In genomic region chr12:96263449-96263902, GRCh38 we compare ENCODE assay signal across 1 cellular context.
TF ChIP-seq lines count a peak whose summit lies in the region.

No MANE protein-coding gene starts in this region.

TF ChIP-seq in HepG2, 621 proteins besides CTCF, POLR2A, EP300 and RAD21 (continued from another document and continues in another):
- TF ChIP-seq PAXIP1 (CRISPR knock-in tag; conservative IDR thresholded peaks at IDR 0.05) (peak; percentile 88), ZBTB7A (CRISPR knock-in tag; IDR thresholded peaks at IDR 0.05) (no peak), NFRKB (IDR thresholded peaks at IDR 0.05) (no peak), ZNF253 (CRISPR knock-in tag; IDR thresholded peaks at IDR 0.05; ENCODE audit: borderline replicate concordance) (no peak), ZNF83 (CRISPR knock-in tag; IDR thresholded peaks at IDR 0.05; ENCODE audit: borderline replicate concordance) (no peak), CEBPB (IDR thresholded peaks at IDR 0.05; ENCODE audit: borderline replicate concordance, low read depth, low read length) (no peak), ZNF407 (CRISPR knock-in tag; IDR thresholded peaks at IDR 0.05; ENCODE audit: not compliant biosample characterization) (no peak), KAT8 (CRISPR knock-in tag; IDR thresholded peaks at IDR 0.05) (0 out of 2 replicates have a peak, but pooled peaks have one; percentile 39), ELF1 (CRISPR knock-in tag; IDR thresholded peaks at IDR 0.05) (no peak), TARDBP (CRISPR knock-in tag; IDR thresholded peaks at IDR 0.05) (peak; percentile 68; the same call in 1 of the 2 replicates), ZNF10 (CRISPR knock-in tag; IDR thresholded peaks at IDR 0.05; ENCODE audit: borderline replicate concordance, low read depth) (no peak), RXRA (CRISPR knock-in tag; IDR thresholded peaks at IDR 0.05) (peak; percentile 26; the same call in 1 of the 2 replicates), ERF (CRISPR knock-in tag; IDR thresholded peaks at IDR 0.05) (no peak; the same call in 1 of the 2 replicates), ZNF605 (CRISPR knock-in tag; IDR thresholded peaks at IDR 0.05) (0 out of 2 replicates have a peak, but pooled peaks have one; percentile 74), EED (CRISPR knock-in tag; IDR thresholded peaks at IDR 0.05) (no peak), SATB2 (CRISPR knock-in tag; IDR thresholded peaks at IDR 0.05) (no peak), ZNF619 (CRISPR knock-in tag; IDR thresholded peaks at IDR 0.05) (no peak), ZNF740 (CRISPR knock-in tag; IDR thresholded peaks at IDR 0.05) (no peak), ATF5 (CRISPR knock-in tag; IDR thresholded peaks at IDR 0.05; ENCODE audit: low read depth) (no peak), ZNF280D (CRISPR knock-in tag; IDR thresholded peaks at IDR 0.05) (no peak), HNRNPL (IDR thresholded peaks at IDR 0.05; ENCODE audit: low read depth, low read length) (no peak), PHB2 (IDR thresholded peaks at IDR 0.05; ENCODE audit: partially characterized antibody) (no peak), ELF3 (CRISPR knock-in tag; IDR thresholded peaks at IDR 0.05) (peak; percentile 85), PRPF4 (IDR thresholded peaks at IDR 0.05; ENCODE audit: low read depth, low read length, poor library complexity, severe bottlenecking) (no peak), POLR2AphosphoS5 (IDR thresholded peaks at IDR 0.05; ENCODE audit: low read depth, low read length) (no peak), PLSCR1 (CRISPR knock-in tag; IDR thresholded peaks at IDR 0.05; ENCODE audit: borderline replicate concordance) (no peak), ZC3H13 (CRISPR knock-in tag; IDR thresholded peaks at IDR 0.05) (no peak), MXD4 (CRISPR knock-in tag; IDR thresholded peaks at IDR 0.05) (0 out of 2 replicates have a peak, but pooled peaks have one; percentile 20), JUN (CRISPR knock-in tag; IDR thresholded peaks at IDR 0.05) (no peak; the same call in 1 of the 2 replicates), NFE2L2 (IDR thresholded peaks at IDR 0.05; ENCODE audit: low read length) (no peak), DR1 (CRISPR knock-in tag; IDR thresholded peaks at IDR 0.05) (no peak), FIP1L1 (IDR thresholded peaks at IDR 0.05; ENCODE audit: borderline replicate concordance, insufficient read depth, low read depth, low read length) (no peak), ZNF207 (IDR thresholded peaks at IDR 0.05; ENCODE audit: borderline replicate concordance) (no peak), BRD4 (CRISPR knock-in tag; IDR thresholded peaks at IDR 0.05) (no peak), STAG1 (CRISPR knock-in tag; IDR thresholded peaks at IDR 0.05) (peak; percentile 29; the same call in 1 of the 2 replicates), CHCHD3 (CRISPR knock-in tag; IDR thresholded peaks at IDR 0.05) (no peak), ZNF382 (CRISPR knock-in tag; IDR thresholded peaks at IDR 0.05; ENCODE audit: borderline replicate concordance) (no peak), RFX3 (CRISPR knock-in tag; IDR thresholded peaks at IDR 0.05) (no peak), ZNF550 (CRISPR knock-in tag; IDR thresholded peaks at IDR 0.05; ENCODE audit: borderline replicate concordance) (no peak), HOMEZ (CRISPR knock-in tag; IDR thresholded peaks at IDR 0.05; ENCODE audit: low read depth) (no peak), STAT5B (CRISPR knock-in tag; IDR thresholded peaks at IDR 0.05) (no peak), SP2 (CRISPR knock-in tag; IDR thresholded peaks at IDR 0.05) (no peak)
